2 cellular contexts compared by ENCODE assay signal in the genomic region with DNA sequence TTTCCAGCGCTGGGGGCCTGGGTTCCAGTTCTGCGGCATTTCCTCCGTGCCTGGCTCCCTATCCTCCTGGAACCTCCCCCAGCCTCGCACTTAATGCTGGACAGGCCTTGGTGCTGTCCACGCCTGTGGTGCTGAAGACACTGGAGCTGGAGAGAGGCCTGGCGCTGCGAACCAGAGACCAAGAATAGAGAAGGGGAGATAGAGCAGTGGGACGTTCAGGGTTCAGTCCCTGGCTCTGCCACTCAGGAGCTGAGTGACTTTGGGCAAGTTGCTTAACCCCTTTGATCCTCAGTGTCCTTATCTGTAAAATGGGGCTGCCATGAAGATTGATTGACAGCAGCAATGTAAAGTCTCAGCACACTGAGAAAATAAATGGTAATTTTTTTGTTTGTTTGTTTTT.
TF ChIP-seq lines count a peak whose summit lies in the region.

No MANE protein-coding gene starts in this region.

TF ChIP-seq in GM12878, 131 proteins besides CTCF, POLR2A, EP300 and RAD21:
- TF ChIP-seq REST (IDR thresholded peaks at IDR 0.05; ENCODE audit: low read depth, low read length) (peak; percentile 89), TARDBP (IDR thresholded peaks at IDR 0.05; ENCODE audit: borderline replicate concordance) (no peak), PKNOX1 (IDR thresholded peaks at IDR 0.05) (peak; percentile 60)
TF ChIP-seq in GM12878: peak in this region for 2.

TF ChIP-seq in liver, 16 proteins besides CTCF, POLR2A, EP300 and RAD21 (continued from another document):
- TF ChIP-seq REST (IDR thresholded peaks at IDR 0.05) (peak; percentile 99), SP1 (IDR thresholded peaks at IDR 0.05) (no peak), FOXA2 (IDR thresholded peaks at IDR 0.05) (no peak), NR2F2 (IDR thresholded peaks at IDR 0.05) (no peak), RXRA (IDR thresholded peaks at IDR 0.05) (no peak), MAX (IDR thresholded peaks at IDR 0.05) (no peak)
- TF ChIP-seq, protein P1, sequence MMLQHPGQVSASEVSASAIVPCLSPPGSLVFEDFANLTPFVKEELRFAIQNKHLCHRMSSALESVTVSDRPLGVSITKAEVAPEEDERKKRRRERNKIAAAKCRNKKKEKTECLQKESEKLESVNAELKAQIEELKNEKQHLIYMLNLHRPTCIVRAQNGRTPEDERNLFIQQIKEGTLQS (IDR thresholded peaks at IDR 0.05), result no peak
